ENCODE assay signal across 8 cellular contexts in the genomic region with DNA sequence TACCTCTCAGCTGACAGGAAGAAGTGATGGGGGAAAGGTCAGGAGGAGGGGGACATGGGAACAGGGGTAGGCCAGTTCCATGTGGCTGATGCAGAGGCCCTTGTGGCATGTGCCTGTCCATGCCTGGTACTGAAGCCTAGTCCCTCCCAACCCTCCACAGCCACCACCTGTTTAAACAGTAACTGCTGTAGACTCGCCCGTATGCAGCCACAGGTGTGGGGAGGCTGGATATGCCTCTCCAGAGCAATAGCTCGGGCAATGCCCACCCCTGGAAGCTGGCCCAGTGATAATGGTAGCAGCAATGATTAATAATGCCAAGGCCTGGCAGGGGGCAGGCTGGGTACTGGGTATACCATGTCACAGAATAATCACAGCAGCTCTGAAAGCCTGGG. TPM values are rescaled to one million over a fixed set of nuclear protein-coding genes. Genes with fewer than 3 reads are reported as not detected.
A peak's percentile ranks its signal among the peaks of the same experiment; 100 is the strongest.
DNase-seq lines count a peak whose midpoint lies in the region; ATAC-seq and TF ChIP-seq lines count a peak whose summit lies in the region.

No MANE protein-coding gene starts in this region.

- H3K4me1 ChIP-seq in BLaER1 treated with 17β-estradiol and CSF1 and Interleukin-3, amounts not matched to agents 10 nM and 100 nM: peaks cover 42 to 75% (median 68%) of the 10 kb centered on the region in 10 experiments
- peaks cover 27% of the 10 kb centered on the region for H3K4me1 ChIP-seq in MM.1S (ENCODE audit: low read length)

- no peak for DNase-seq in MM.1S
- no peak for DNase-seq in brain microvascular endothelial cell
- DNase-seq in myocyte (ENCODE audit: low read depth): peak; percentile 78
- DNase-seq in NCI-H2227 treated with DMSO at 0.1 percent for 48 hours (lab: John Stamatoyannopoulos, UW): no peak
- no peak for DNase-seq in activated CD4-positive, alpha-beta T cell treated with anti-CD3 and anti-CD28 coated beads for 4 hours

- no peaks in the 10 kb centered on the region for H3K9me3 ChIP-seq in BLaER1 treated with 17β-estradiol and CSF1 and Interleukin-3, amounts not matched to agents 10 nM and 100 nM (replicated peaks in 1 of 11)
- H3K9me3 ChIP-seq in MM.1S (replicated peaks; ENCODE audit: insufficient read depth, low read length): no peaks in the 10 kb centered on the region

- peak overlapping the region; percentile 66 to 90 (median 78) for H3K4me3 ChIP-seq in BLaER1 treated with 17β-estradiol and CSF1 and Interleukin-3, amounts not matched to agents 10 nM and 100 nM
- H3K4me3 ChIP-seq in MM.1S (ENCODE audit: low read length): peak overlapping the region; percentile 96; the same call in 1 of the 2 replicates
- H3K4me3 ChIP-seq in brain microvascular endothelial cell (ENCODE audit: low read depth, low read length): peak overlapping the region; percentile 97

- H3K79me2 ChIP-seq in MM.1S (ENCODE audit: low read length): peaks cover 28% of the 10 kb centered on the region

- peak overlapping the region; percentile 92 to 97 (median 95); a peak in 21 of 22 replicates for H3K9ac ChIP-seq in BLaER1 treated with 17β-estradiol and CSF1 and Interleukin-3, amounts not matched to agents 10 nM and 100 nM
- peak overlapping the region; percentile 97; the same call in 1 of the 2 replicates for H3K9ac ChIP-seq in MM.1S (ENCODE audit: low read length)

- no peak overlapping the region for H2AFZ ChIP-seq in MM.1S (ENCODE audit: low read length)

- H3K27me3 ChIP-seq in BLaER1 treated with 17β-estradiol and CSF1 and Interleukin-3, amounts not matched to agents 10 nM and 100 nM: no peaks in the 10 kb centered on the region
- no peaks in the 10 kb centered on the region for H3K27me3 ChIP-seq in MM.1S (replicated peaks; ENCODE audit: insufficient read depth, low read length)
- no peaks in the 10 kb centered on the region for H3K27me3 ChIP-seq in brain microvascular endothelial cell (replicated peaks)

- no peak for TF ChIP-seq CTCF in MM.1S (IDR thresholded peaks at IDR 0.05; ENCODE audit: low read length)
- TF ChIP-seq CTCF in brain microvascular endothelial cell (IDR thresholded peaks at IDR 0.05; ENCODE audit: low read depth, low read length, missing control alignments): no peak

- H4K20me1 ChIP-seq in BLaER1 treated with 17β-estradiol and CSF1 and Interleukin-3, amounts not matched to agents 10 nM and 100 nM: peaks cover 0 to 23% (median 12%) of the 10 kb centered on the region in 11 experiments; a peak in 9 of 22 replicates
- H4K20me1 ChIP-seq in MM.1S (ENCODE audit: insufficient read depth, low read length): no peaks in the 10 kb centered on the region

- in situ Hi-C loops in brain microvascular endothelial cell (cut with HindIII; ENCODE audit: low pct_ligation_motif_present, low sequenced_read_pairs): no loop called here

- H3F3A ChIP-seq in MM.1S (ENCODE audit: insufficient read depth, low read length): peaks cover 20% of the 10 kb centered on the region; the same call in 1 of the 2 replicates

- peak overlapping the region; percentile 88 to 100 (median 98) for H3K4me2 ChIP-seq in BLaER1 treated with 17β-estradiol and CSF1 and Interleukin-3, amounts not matched to agents 10 nM and 100 nM
- H3K4me2 ChIP-seq in MM.1S (ENCODE audit: low read depth, low read length): peak overlapping the region; percentile 98

- H3K36me3 ChIP-seq in BLaER1 treated with 17β-estradiol and CSF1 and Interleukin-3, amounts not matched to agents 10 nM and 100 nM: peaks cover 0 to 18% (median 11%) of the 10 kb centered on the region in 11 experiments; a peak in 18 of 22 replicates
- H3K36me3 ChIP-seq in MM.1S (replicated peaks; ENCODE audit: insufficient read depth, low read length) (no peaks in the 10 kb centered on the region), brain microvascular endothelial cell (replicated peaks) (peaks cover 31% of the 10 kb centered on the region)

- peak overlapping the region in 8 of 11 experiments; percentile 7 to 100 (median 99); a peak in 10 of 22 replicates for H3K27ac ChIP-seq in BLaER1 treated with 17β-estradiol and CSF1 and Interleukin-3, amounts not matched to agents 10 nM and 100 nM
- H3K27ac ChIP-seq in MM.1S (ENCODE audit: low read length) (peak overlapping the region; percentile 86; the same call in 1 of the 2 replicates), brain microvascular endothelial cell (no peak overlapping the region)

- no peaks in the 10 kb centered on the region for H3K9me2 ChIP-seq in MM.1S (replicated peaks; ENCODE audit: insufficient read depth, low read length)

- ATAC-seq in HG03280 (IDR thresholded peaks at IDR 0.05; ENCODE audit: unreplicated experiment) (no peak), GM19328 (IDR thresholded peaks at IDR 0.05; ENCODE audit: unreplicated experiment) (no peak)

RNA-seq across cellular contexts. Expression of gene SMTN, which starts 2.3 kb away (rescaled TPM):
- 210 and 293 TPM in 2 replicates for total RNA-seq in myocyte
- polyA plus RNA-seq in myocyte (2012): 66.0 TPM

RNA-seq across cellular contexts. Expression of gene SELENOM, which starts 24.0 kb away (rescaled TPM):
- 223 and 238 TPM in 2 replicates for total RNA-seq in myocyte
- 257 TPM for polyA plus RNA-seq in myocyte (2012)

RNA-seq across cellular contexts. Expression of gene INPP5J, which starts 39.4 kb away (rescaled TPM):
- 0.40 and 0.57 TPM in 2 replicates for total RNA-seq in myocyte
- polyA plus RNA-seq in myocyte (2012): 0.61 TPM

RNA-seq across cellular contexts. Expression of gene PLA2G3, which starts 56.9 kb away (rescaled TPM):
- total RNA-seq in myocyte: 0.21 and 1.7 TPM in 2 replicates
- 0.35 TPM for polyA plus RNA-seq in myocyte (2012)
